Comparison of ENCODE assay signal across 1 cellular context in genomic region chr2:171972329-171972982, GRCh38.
TF ChIP-seq lines count a peak whose summit lies in the region.

No MANE protein-coding gene starts in this region.

TF ChIP-seq in K562, 482 proteins besides CTCF, POLR2A, EP300 and RAD21:
- TF ChIP-seq, protein P1, sequence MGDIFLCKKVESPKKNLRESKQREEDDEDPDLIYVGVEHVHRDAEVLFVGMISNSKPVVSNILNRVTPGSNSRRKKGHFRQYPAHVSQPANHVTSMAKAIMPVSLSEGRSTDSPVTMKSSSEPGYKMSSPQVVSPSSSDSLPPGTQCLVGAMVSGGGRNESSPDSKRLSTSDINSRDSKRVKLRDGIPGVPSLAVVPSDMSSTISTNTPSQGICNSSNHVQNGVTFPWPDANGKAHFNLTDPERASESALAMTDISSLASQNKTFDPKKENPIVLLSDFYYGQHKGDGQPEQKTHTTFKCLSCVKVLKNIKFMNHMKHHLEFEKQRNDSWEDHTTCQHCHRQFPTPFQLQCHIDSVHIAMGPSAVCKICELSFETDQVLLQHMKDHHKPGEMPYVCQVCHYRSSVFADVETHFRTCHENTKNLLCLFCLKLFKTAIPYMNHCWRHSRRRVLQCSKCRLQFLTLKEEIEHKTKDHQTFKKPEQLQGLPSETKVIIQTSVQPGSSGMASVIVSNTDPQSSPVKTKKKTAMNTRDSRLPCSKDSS (IDR thresholded peaks at IDR 0.05; ENCODE audit: low read depth, partially characterized antibody) = no peak
- TF ChIP-seq, protein P2, sequence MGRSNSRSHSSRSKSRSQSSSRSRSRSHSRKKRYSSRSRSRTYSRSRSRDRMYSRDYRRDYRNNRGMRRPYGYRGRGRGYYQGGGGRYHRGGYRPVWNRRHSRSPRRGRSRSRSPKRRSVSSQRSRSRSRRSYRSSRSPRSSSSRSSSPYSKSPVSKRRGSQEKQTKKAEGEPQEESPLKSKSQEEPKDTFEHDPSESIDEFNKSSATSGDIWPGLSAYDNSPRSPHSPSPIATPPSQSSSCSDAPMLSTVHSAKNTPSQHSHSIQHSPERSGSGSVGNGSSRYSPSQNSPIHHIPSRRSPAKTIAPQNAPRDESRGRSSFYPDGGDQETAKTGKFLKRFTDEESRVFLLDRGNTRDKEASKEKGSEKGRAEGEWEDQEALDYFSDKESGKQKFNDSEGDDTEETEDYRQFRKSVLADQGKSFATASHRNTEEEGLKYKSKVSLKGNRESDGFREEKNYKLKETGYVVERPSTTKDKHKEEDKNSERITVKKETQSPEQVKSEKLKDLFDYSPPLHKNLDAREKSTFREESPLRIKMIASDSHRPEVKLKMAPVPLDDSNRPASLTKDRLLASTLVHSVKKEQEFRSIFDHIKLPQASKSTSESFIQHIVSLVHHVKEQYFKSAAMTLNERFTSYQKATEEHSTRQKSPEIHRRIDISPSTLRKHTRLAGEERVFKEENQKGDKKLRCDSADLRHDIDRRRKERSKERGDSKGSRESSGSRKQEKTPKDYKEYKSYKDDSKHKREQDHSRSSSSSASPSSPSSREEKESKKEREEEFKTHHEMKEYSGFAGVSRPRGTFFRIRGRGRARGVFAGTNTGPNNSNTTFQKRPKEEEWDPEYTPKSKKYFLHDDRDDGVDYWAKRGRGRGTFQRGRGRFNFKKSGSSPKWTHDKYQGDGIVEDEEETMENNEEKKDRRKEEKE (IDR thresholded peaks at IDR 0.05; ENCODE audit: borderline replicate concordance in 1 of 2, control insufficient read depth in 1 of 2, low read depth in 2 of 2, low read length in 1 of 2) = no peak
- TF ChIP-seq NEUROD1 (IDR thresholded peaks at IDR 0.05; ENCODE audit: borderline replicate concordance, low read depth, low read length, partially characterized antibody) (no peak), CBFA2T3 (IDR thresholded peaks at IDR 0.05) (0 out of 2 replicates have a peak, but pooled peaks have one; percentile 10), ZNF121 (CRISPR knock-in tag; conservative IDR thresholded peaks at IDR 0.05) (peak; percentile 81), CEBPG (CRISPR knock-in tag; IDR thresholded peaks at IDR 0.05) (no peak), CEBPG (tag; conservative IDR thresholded peaks at IDR 0.05 in 1 of 2, IDR thresholded peaks at IDR 0.05 in 1 of 2) (0 out of 4 replicates have a peak, but pooled peaks of 1 of the 2 experiments have one; percentile 31), KDM1A (IDR thresholded peaks at IDR 0.05) (peak in 1 of 2 experiments; percentile 51; a peak in 2 of 4 replicates), POLR2G (IDR thresholded peaks at IDR 0.05; ENCODE audit: low read depth, low read length) (peak; percentile 37; the same call in 1 of the 2 replicates), PBX2 (CRISPR knock-in tag; IDR thresholded peaks at IDR 0.05; ENCODE audit: low read depth) (no peak), PBX2 (tag; conservative IDR thresholded peaks at IDR 0.05; ENCODE audit: low read depth) (no peak)
- TF ChIP-seq, protein P3, sequence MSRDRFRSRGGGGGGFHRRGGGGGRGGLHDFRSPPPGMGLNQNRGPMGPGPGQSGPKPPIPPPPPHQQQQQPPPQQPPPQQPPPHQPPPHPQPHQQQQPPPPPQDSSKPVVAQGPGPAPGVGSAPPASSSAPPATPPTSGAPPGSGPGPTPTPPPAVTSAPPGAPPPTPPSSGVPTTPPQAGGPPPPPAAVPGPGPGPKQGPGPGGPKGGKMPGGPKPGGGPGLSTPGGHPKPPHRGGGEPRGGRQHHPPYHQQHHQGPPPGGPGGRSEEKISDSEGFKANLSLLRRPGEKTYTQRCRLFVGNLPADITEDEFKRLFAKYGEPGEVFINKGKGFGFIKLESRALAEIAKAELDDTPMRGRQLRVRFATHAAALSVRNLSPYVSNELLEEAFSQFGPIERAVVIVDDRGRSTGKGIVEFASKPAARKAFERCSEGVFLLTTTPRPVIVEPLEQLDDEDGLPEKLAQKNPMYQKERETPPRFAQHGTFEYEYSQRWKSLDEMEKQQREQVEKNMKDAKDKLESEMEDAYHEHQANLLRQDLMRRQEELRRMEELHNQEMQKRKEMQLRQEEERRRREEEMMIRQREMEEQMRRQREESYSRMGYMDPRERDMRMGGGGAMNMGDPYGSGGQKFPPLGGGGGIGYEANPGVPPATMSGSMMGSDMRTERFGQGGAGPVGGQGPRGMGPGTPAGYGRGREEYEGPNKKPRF (IDR thresholded peaks at IDR 0.05; ENCODE audit: low read depth, low read length) = no peak
- TF ChIP-seq, protein P4, sequence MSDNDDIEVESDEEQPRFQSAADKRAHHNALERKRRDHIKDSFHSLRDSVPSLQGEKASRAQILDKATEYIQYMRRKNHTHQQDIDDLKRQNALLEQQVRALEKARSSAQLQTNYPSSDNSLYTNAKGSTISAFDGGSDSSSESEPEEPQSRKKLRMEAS (CRISPR knock-in tag; IDR thresholded peaks at IDR 0.05) = no peak
TF ChIP-seq in K562: peak in this region for 5.
